In genomic region chr11:76652989-76653673, GRCh38 we compare ENCODE assay signal across 2 cellular contexts.
TF ChIP-seq lines count a peak whose summit lies in the region.

No MANE protein-coding gene starts in this region.

TF ChIP-seq in K562, 482 proteins besides CTCF, POLR2A, EP300 and RAD21:
- no peak for TF ChIP-seq ZNF668 (CRISPR knock-in tag; IDR thresholded peaks at IDR 0.05)
- TF ChIP-seq CEBPB (tag; IDR thresholded peaks at IDR 0.05): no peak; the same call in 1 of the 2 replicates
- TF ChIP-seq NR1H2 (CRISPR knock-in tag; IDR thresholded peaks at IDR 0.05): no peak
- TF ChIP-seq ZNF23 (CRISPR knock-in tag; IDR thresholded peaks at IDR 0.05): no peak
- no peak for TF ChIP-seq KLF6 (CRISPR knock-in tag; IDR thresholded peaks at IDR 0.05; ENCODE audit: borderline replicate concordance)
- TF ChIP-seq TFAM (CRISPR knock-in tag; conservative IDR thresholded peaks at IDR 0.05): no peak
- no peak for TF ChIP-seq JUND (IDR thresholded peaks at IDR 0.05; ENCODE audit: borderline replicate concordance, low read depth, low read length)
- TF ChIP-seq JUND (tag; IDR thresholded peaks at IDR 0.05; ENCODE audit: borderline replicate concordance, low read depth, low read length): no peak
- no peak for TF ChIP-seq MCM7 (IDR thresholded peaks at IDR 0.05)
- TF ChIP-seq, protein P1, sequence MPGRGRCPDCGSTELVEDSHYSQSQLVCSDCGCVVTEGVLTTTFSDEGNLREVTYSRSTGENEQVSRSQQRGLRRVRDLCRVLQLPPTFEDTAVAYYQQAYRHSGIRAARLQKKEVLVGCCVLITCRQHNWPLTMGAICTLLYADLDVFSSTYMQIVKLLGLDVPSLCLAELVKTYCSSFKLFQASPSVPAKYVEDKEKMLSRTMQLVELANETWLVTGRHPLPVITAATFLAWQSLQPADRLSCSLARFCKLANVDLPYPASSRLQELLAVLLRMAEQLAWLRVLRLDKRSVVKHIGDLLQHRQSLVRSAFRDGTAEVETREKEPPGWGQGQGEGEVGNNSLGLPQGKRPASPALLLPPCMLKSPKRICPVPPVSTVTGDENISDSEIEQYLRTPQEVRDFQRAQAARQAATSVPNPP (IDR thresholded peaks at IDR 0.05; ENCODE audit: borderline replicate concordance, insufficient read depth, insufficient read length): no peak
- no peak for TF ChIP-seq CBFA2T2 (conservative IDR thresholded peaks at IDR 0.05)
- TF ChIP-seq RBM39 (optimal IDR thresholded peaks at IDR 0.05; ENCODE audit: low read depth, low read length): no peak
- TF ChIP-seq, protein P2, sequence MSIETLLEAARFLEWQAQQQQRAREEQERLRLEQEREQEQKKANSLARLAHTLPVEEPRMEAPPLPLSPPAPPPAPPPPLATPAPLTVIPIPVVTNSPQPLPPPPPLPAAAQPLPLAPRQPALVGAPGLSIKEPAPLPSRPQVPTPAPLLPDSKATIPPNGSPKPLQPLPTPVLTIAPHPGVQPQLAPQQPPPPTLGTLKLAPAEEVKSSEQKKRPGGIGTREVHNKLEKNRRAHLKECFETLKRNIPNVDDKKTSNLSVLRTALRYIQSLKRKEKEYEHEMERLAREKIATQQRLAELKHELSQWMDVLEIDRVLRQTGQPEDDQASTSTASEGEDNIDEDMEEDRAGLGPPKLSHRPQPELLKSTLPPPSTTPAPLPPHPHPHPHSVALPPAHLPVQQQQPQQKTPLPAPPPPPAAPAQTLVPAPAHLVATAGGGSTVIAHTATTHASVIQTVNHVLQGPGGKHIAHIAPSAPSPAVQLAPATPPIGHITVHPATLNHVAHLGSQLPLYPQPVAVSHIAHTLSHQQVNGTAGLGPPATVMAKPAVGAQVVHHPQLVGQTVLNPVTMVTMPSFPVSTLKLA (conservative IDR thresholded peaks at IDR 0.05): no peak
- TF ChIP-seq BRD4 (IDR thresholded peaks at IDR 0.05): no peak
- TF ChIP-seq DLX4 (CRISPR knock-in tag; IDR thresholded peaks at IDR 0.05): no peak
- TF ChIP-seq, protein P3, sequence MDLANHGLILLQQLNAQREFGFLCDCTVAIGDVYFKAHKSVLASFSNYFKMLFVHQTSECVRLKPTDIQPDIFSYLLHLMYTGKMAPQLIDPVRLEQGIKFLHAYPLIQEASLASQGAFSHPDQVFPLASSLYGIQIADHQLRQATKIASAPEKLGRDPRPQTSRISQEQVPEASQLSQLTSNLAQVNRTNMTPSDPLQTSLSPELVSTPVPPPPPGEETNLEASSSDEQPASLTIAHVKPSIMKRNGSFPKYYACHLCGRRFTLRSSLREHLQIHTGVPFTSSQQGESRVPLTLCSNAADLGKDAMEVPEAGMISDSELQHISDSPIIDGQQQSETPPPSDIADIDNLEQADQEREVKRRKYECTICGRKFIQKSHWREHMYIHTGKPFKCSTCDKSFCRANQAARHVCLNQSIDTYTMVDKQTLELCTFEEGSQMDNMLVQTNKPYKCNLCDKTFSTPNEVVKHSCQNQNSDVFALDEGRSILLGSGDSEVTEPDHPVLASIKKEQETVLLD (IDR thresholded peaks at IDR 0.05): no peak
- no peak for TF ChIP-seq ZNF277 (CRISPR knock-in tag; IDR thresholded peaks at IDR 0.05; ENCODE audit: borderline replicate concordance)
- TF ChIP-seq HIVEP1 (CRISPR knock-in tag; IDR thresholded peaks at IDR 0.05): no peak
- no peak for TF ChIP-seq POU5F1 (IDR thresholded peaks at IDR 0.05; ENCODE audit: borderline replicate concordance, low read depth, low read length, partially characterized antibody)
- no peak for TF ChIP-seq PCBP1 (IDR thresholded peaks at IDR 0.05; ENCODE audit: low read depth, low read length, poor library complexity, severe bottlenecking)

TF ChIP-seq in GM12891, 5 proteins besides CTCF, POLR2A, EP300 and RAD21 (continued from another document):
- TF ChIP-seq PAX5 (IDR thresholded peaks at IDR 0.05; ENCODE audit: insufficient read depth, low read length, severe bottlenecking) (no peak), SPI1 (IDR thresholded peaks at IDR 0.05; ENCODE audit: low read depth, low read length) (no peak), POLR2AphosphoS5 (IDR thresholded peaks at IDR 0.05; ENCODE audit: low read depth, low read length) (no peak), TAF1 (IDR thresholded peaks at IDR 0.05; ENCODE audit: low read depth, low read length) (no peak)
